Comparison of ENCODE assay signal across 9 cellular contexts in genomic region chr13:106507560-106508274, GRCh38. TPM values are rescaled to one million over a fixed set of nuclear protein-coding genes. Genes with fewer than 3 reads are reported as not detected.
DNase-seq lines count a peak whose midpoint lies in the region; ATAC-seq and TF ChIP-seq lines count a peak whose summit lies in the region.
"Had no signal": no experiment of that assay in that cellular context is flagged by ENCODE, and none has a peak within 500 bp of the region (broad histone marks: within the 10 kb centered on the region; RNA-seq: fewer than 3 reads in every experiment).

No MANE protein-coding gene starts in this region.

- no peak for TF ChIP-seq CTCF in GM13976 (IDR thresholded peaks at IDR 0.05; ENCODE audit: borderline replicate concordance, control extremely low read depth, extremely low read depth, insufficient read depth, missing control alignments)

- H3K4me3 ChIP-seq in SJCRH30 = peak overlapping the region; percentile 20
- H3K4me3 ChIP-seq: HAP-1 had no signal

- H3K27me3 ChIP-seq in SJCRH30 = no peaks in the 10 kb centered on the region

- peaks cover 3% of the 10 kb centered on the region; the same call in 1 of the 2 replicates for H3K36me3 ChIP-seq in SJCRH30
- H3K36me3 ChIP-seq: HAP-1 had no signal

- DNase-seq in EL = peak; percentile 68
- peak; percentile 70 to 86 for DNase-seq in SJCRH30
- DNase-seq in inferior parietal cortex (ENCODE audit: extremely low spot score) = peak; percentile 82
- DNase-seq in NCI-H774 (lab: John Stamatoyannopoulos, UW) = no peak
- DNase-seq in GM13976 (ENCODE audit: low spot score) = no peak
- no peak for DNase-seq in RKO (ENCODE audit: low spot score)

- in situ Hi-C loops in GM13976 (cut with MboI; ENCODE audit: low sequenced_read_pairs, unreplicated experiment) = no loop called here

- H3K9me3 ChIP-seq in SJCRH30 (replicated peaks) = no peaks in the 10 kb centered on the region
- H3K9me3 ChIP-seq: HAP-1 had no signal

- peaks cover 20% of the 10 kb centered on the region for H3K4me1 ChIP-seq in SJCRH30

- H3K27ac ChIP-seq in SJCRH30 = peak overlapping the region; percentile 91

- ATAC-seq in HG02610 (IDR thresholded peaks at IDR 0.05; ENCODE audit: unreplicated experiment) (peak; percentile 92), HG03045 (IDR thresholded peaks at IDR 0.05; ENCODE audit: unreplicated experiment) (no peak)

RNA-seq across cellular contexts. Expression of gene EFNB2, which starts 27.7 kb away (rescaled TPM):
- 18.0 and 19.0 TPM in 2 replicates for total RNA-seq in SJCRH30 (2014; rRNA removed; shearing (Covaris generic))

Comparison
In these comparisons a context has a peak if more than half of its experiments do, and no peak if none do; other contexts are left out.
1. DNase-seq: peak in EL (single experiment), SJCRH30 (2 of 2) and inferior parietal cortex (single experiment); none in NCI-H774 (single experiment), GM13976 (single experiment) and RKO (single experiment).